ENCODE assay signal across 21 cellular contexts in the genomic region with DNA sequence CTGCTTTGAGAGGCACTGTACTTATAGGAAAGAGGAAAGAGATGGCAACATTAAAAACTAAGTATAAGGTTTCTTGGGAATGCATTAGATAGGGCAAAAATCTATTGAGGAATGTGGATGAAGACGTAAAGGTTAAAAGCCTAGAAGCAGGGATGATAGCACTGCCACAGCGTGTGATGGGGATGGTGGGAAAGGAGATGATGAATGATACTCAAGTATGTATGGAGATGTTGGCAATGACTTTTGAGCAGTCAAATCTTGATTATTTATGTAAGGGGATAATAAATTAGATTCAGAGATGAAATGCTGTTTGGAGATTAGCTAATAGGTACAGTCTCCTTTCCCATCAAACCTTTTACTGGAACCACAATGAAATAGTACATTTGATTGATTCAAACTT.
DNase-seq lines count a peak whose midpoint lies in the region; ATAC-seq, FAIRE-seq and TF ChIP-seq lines count a peak whose summit lies in the region.
"Had no signal": no experiment of that assay in that cellular context is flagged by ENCODE, and none has a peak within 500 bp of the region (broad histone marks: within the 10 kb centered on the region; RNA-seq: fewer than 3 reads in every experiment).

No MANE protein-coding gene starts in this region.

- H3K36me3 ChIP-seq in astrocyte (ENCODE audit: insufficient read depth, low read length), result no peaks in the 10 kb centered on the region
- H3K36me3 ChIP-seq: BLaER1 treated with 17β-estradiol and CSF1 and Interleukin-3, amounts not matched to agents 10 nM and 100 nM had no signal

- H3K4me1 ChIP-seq in astrocyte (ENCODE audit: insufficient read depth, low read length), result peaks cover 9% of the 10 kb centered on the region
- H3K4me1 ChIP-seq: A549, Caco-2 had no signal

- H2AFZ ChIP-seq in astrocyte (ENCODE audit: low read depth, low read length), result no peak overlapping the region

- peaks cover 22% of the 10 kb centered on the region for H3K4me1 Mint-ChIP-seq in astrocyte (ENCODE audit: low read depth, unreplicated experiment)
- H3K4me1 Mint-ChIP-seq: B cell had no signal

- H3K4me2 ChIP-seq in astrocyte (ENCODE audit: low read length), result no peak overlapping the region
- H3K4me2 ChIP-seq: A549; BLaER1 treated with 17β-estradiol and CSF1 and Interleukin-3, amounts not matched to agents 10 nM and 100 nM had no signal

- H3K27me3 ChIP-seq in astrocyte (ENCODE audit: insufficient read depth, low read length), result no peaks in the 10 kb centered on the region
- H3K27me3 ChIP-seq: BLaER1 treated with 17β-estradiol and CSF1 and Interleukin-3, amounts not matched to agents 10 nM and 100 nM had no signal

- no peak overlapping the region for H3K27ac ChIP-seq in astrocyte (ENCODE audit: low read depth, low read length)
- H3K27ac ChIP-seq: 22Rv1; A549; BLaER1 treated with 17β-estradiol and CSF1 and Interleukin-3, amounts not matched to agents 10 nM and 100 nM; C4-2B had no signal

- H3K27me3 Mint-ChIP-seq in astrocyte (ENCODE audit: low read depth, unreplicated experiment), result no peaks in the 10 kb centered on the region
- H3K27me3 Mint-ChIP-seq: B cell; CD4-positive, alpha-beta T cell had no signal

- H3K36me3 Mint-ChIP-seq in astrocyte (ENCODE audit: low read depth, unreplicated experiment), result no peaks in the 10 kb centered on the region
- H3K36me3 Mint-ChIP-seq: CD8-positive, alpha-beta T cell had no signal

- peak; percentile 77 for DNase-seq in NCI-H226
- peak; percentile 56 for DNase-seq in astrocyte (ENCODE audit: low read depth)
- peak; percentile 47 for DNase-seq in fibroblast of the aortic adventitia (ENCODE audit: low read depth)
- no peak for DNase-seq in omental fat pad (ENCODE audit: low spot score)
- no peak for DNase-seq in DMS 273 (lab: John Stamatoyannopoulos, UW; ENCODE audit: unreplicated experiment)
- DNase-seq in activated CD4-positive, CD25-positive, alpha-beta regulatory T cell treated with anti-CD3 and anti-CD28 coated beads, Interleukin-2, amount 50 U/mL, for 72 hours, result no peak
- DNase-seq: AML-193; Caco-2; CD4-positive, alpha-beta T cell; CD8-positive, alpha-beta T cell; DMS79 treated with DMSO at 0.1 percent for 48 hours; GF-D8 had no signal

- H4K20me1 ChIP-seq in astrocyte (ENCODE audit: insufficient read depth, low read length), result no peaks in the 10 kb centered on the region
- H4K20me1 ChIP-seq: BLaER1 treated with 17β-estradiol and CSF1 and Interleukin-3, amounts not matched to agents 10 nM and 100 nM had no signal

- H3K9ac ChIP-seq in astrocyte (ENCODE audit: low read length), result no peak overlapping the region
- H3K9ac ChIP-seq: BLaER1 treated with 17β-estradiol and CSF1 and Interleukin-3, amounts not matched to agents 10 nM and 100 nM had no signal

- no peak overlapping the region for H3K4me3 Mint-ChIP-seq in astrocyte (ENCODE audit: unreplicated experiment)
- H3K4me3 Mint-ChIP-seq: B cell; CD4-positive, alpha-beta T cell; CD8-positive, alpha-beta T cell had no signal

- peaks cover 25% of the 10 kb centered on the region for H3K9me3 Mint-ChIP-seq in astrocyte (ENCODE audit: unreplicated experiment)

- no peaks in the 10 kb centered on the region for H3K9me3 ChIP-seq in astrocyte (ENCODE audit: insufficient read depth, low read depth, low read length)
- H3K9me3 ChIP-seq: A549 had no signal

- FAIRE-seq in astrocyte (lab: Jason Lieb, UNC), result no peak
- FAIRE-seq: A549, G401.6, GM12891, GM19239 had no signal

- ATAC-seq in omental fat pad (ENCODE audit: low FRiP score), result peak; percentile 78
- ATAC-seq in HG03342 (IDR thresholded peaks at IDR 0.05; ENCODE audit: unreplicated experiment), result no peak
- ATAC-seq: A549; CD8-positive, alpha-beta T cell had no signal

- H3K27ac Mint-ChIP-seq in astrocyte (ENCODE audit: unreplicated experiment), result no peak overlapping the region
- H3K27ac Mint-ChIP-seq: B cell; CD4-positive, alpha-beta T cell; CD8-positive, alpha-beta T cell had no signal

- H3K4me3 ChIP-seq in astrocyte (ENCODE audit: insufficient read depth, low read depth, low read length) (no peak overlapping the region), fibroblast of the aortic adventitia (ENCODE audit: low read depth, low read length) (no peak overlapping the region)
- H3K4me3 ChIP-seq: A549; BLaER1 treated with 17β-estradiol and CSF1 and Interleukin-3, amounts not matched to agents 10 nM and 100 nM had no signal

- H3K79me2 ChIP-seq in astrocyte (ENCODE audit: insufficient read depth, low read length), result no peaks in the 10 kb centered on the region

- TF ChIP-seq CTCF in astrocyte (IDR thresholded peaks at IDR 0.05; ENCODE audit: insufficient read depth, low read depth, low read length) (no peak), fibroblast of the aortic adventitia (IDR thresholded peaks at IDR 0.05; ENCODE audit: insufficient read depth, low read length) (no peak), omental fat pad (IDR thresholded peaks at IDR 0.05) (no peak)

Comparison
In these comparisons a context has a peak if more than half of its experiments do, and no peak if none do; other contexts are left out.
1. DNase-seq: peak in NCI-H226 (single experiment), astrocyte (single experiment) and fibroblast of the aortic adventitia (single experiment); none in omental fat pad (single experiment), DMS 273 (single experiment) and activated CD4-positive, CD25-positive, alpha-beta regulatory T cell treated with anti-CD3 and anti-CD28 coated beads, Interleukin-2, amount 50 U/mL, for 72 hours (single experiment).